8 cellular contexts compared by ENCODE assay signal in the genomic region with DNA sequence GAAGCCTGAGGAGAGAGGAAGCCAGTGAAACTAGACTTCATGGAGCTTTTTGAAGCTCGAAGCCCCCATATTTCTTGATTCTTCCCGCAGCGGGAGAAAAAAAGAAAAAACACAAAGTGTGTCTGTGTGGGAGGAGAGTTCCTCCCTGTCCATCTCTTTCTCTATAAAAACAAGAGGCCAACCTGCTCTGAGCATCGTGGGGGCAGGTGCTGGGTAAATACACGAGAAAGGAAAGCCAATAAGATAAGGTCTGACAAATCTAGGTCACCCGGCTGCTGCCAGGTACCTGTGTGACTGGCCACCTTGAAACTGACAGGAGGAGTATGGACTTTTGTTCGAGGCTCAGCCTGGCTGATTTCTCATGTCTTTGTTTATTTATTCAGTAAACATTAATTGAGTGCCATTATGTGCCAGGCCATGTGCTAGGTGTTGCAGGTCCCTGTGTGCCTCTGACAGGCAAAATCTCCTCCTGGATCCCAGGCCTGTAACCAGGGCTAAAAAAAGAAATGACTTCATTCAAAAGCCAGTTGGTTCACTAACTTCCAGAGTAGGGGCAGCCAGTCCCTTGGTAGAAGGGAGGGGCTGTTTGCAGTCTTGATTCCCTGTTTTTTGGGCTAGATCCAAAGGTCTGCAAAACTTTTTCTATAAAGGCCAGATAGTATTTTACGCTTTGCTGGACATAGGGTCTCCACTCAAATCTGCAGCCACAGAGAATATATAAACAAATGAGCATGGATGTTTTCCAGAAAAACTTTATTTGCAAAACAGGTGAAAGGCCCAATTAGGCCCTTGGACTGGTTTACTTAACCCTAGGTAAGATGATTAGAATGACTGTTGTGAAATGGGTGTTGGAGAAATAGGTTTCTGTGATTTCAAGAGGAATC.
DNase-seq lines count a peak whose midpoint lies in the region; ATAC-seq lines count a peak whose summit lies in the region.

No MANE protein-coding gene starts in this region.

- H3K4me3 ChIP-seq in duodenal mucosa (ENCODE audit: low read depth in 1 of 2, low read length in 2 of 2) (peak overlapping the region in 1 of 2 donors; percentile 4), muscle layer of colon (ENCODE audit: low read depth in 1 of 2, low read length in 2 of 2) (peak overlapping the region in 1 of 2 donors; percentile 35)

- DNase-seq in DMS153 treated with DMSO at 0.1 percent for 48 hours (lab: John Stamatoyannopoulos, UW; ENCODE audit: unreplicated experiment) (peak; percentile 86), NCI-H2196 treated with DMSO at 0.1 percent for 48 hours (lab: John Stamatoyannopoulos, UW; ENCODE audit: unreplicated experiment) (peak; percentile 50), HPDE6-E6E7 (ENCODE audit: extremely low spot score) (no peak), T-helper 1 cell (no peak)

- H3K9me3 ChIP-seq in duodenal mucosa (ENCODE audit: control insufficient read depth in 1 of 2, low read length in 2 of 2) (no peaks in the 10 kb centered on the region), muscle layer of colon (ENCODE audit: low read length) (no peaks in the 10 kb centered on the region)

- H3K9ac ChIP-seq in duodenal mucosa (ENCODE audit: low read depth in 1 of 2, low read length in 2 of 2): peak overlapping the region in 1 of 2 donors; percentile 5
- peak overlapping the region; percentile 49 for H3K9ac ChIP-seq in muscle layer of colon (ENCODE audit: low read length)

- H3K36me3 ChIP-seq in duodenal mucosa (ENCODE audit: control insufficient read depth in 1 of 2, insufficient read depth in 2 of 2, low read length in 2 of 2) (peaks cover 0 to 3% of the 10 kb centered on the region in 2 donors), muscle layer of colon (ENCODE audit: insufficient read depth, low read length) (no peaks in the 10 kb centered on the region)

- no peak for ATAC-seq in GM19324 (IDR thresholded peaks at IDR 0.05; ENCODE audit: low FRiP score, unreplicated experiment)
- ATAC-seq in HG03108 (IDR thresholded peaks at IDR 0.05; ENCODE audit: unreplicated experiment): no peak

- H3K27ac ChIP-seq in duodenal mucosa (ENCODE audit: low read depth, low read length): peak overlapping the region; percentile 17
- peak overlapping the region; percentile 43 for H3K27ac ChIP-seq in muscle layer of colon (ENCODE audit: low read depth, low read length)

- H3K4me1 ChIP-seq in duodenal mucosa (ENCODE audit: control insufficient read depth in 1 of 2, insufficient read depth in 2 of 2, low read length in 2 of 2): peaks cover 68 to 78% of the 10 kb centered on the region in 2 donors
- peaks cover 91% of the 10 kb centered on the region for H3K4me1 ChIP-seq in muscle layer of colon (ENCODE audit: insufficient read depth, low read length)

- no peaks in the 10 kb centered on the region for H3K27me3 ChIP-seq in duodenal mucosa (ENCODE audit: control insufficient read depth in 1 of 2, insufficient read depth in 2 of 2, low read length in 2 of 2)
- H3K27me3 ChIP-seq in muscle layer of colon (ENCODE audit: control insufficient read depth in 1 of 2, insufficient read depth in 2 of 2, low read length in 2 of 2): no peaks in the 10 kb centered on the region

Comparison
In these comparisons a context has a peak if more than half of its experiments do, and no peak if none do; other contexts are left out.
1. DNase-seq: peak in DMS153 treated with DMSO at 0.1 percent for 48 hours (single experiment) and NCI-H2196 treated with DMSO at 0.1 percent for 48 hours (single experiment); none in HPDE6-E6E7 (single experiment) and T-helper 1 cell (0 of 5).